Comparison of ENCODE assay signal across 1 cellular context in genomic region chr6:159127701-159128100, GRCh38.
TF ChIP-seq lines count a peak whose summit lies in the region.

No MANE protein-coding gene starts in this region.

TF ChIP-seq in GM12878, 131 proteins besides CTCF, POLR2A, EP300 and RAD21:
- TF ChIP-seq ZNF592 (IDR thresholded peaks at IDR 0.05) (no peak), PML (IDR thresholded peaks at IDR 0.05; ENCODE audit: low read length) (no peak), CEBPB (IDR thresholded peaks at IDR 0.05; ENCODE audit: borderline replicate concordance in 1 of 2, low read depth in 2 of 2, low read length in 2 of 2) (no peak), TBL1XR1 (IDR thresholded peaks at IDR 0.05; ENCODE audit: low read depth, low read length) (no peak), CBX5 (IDR thresholded peaks at IDR 0.05; ENCODE audit: low read depth) (no peak), SREBF1 (IDR thresholded peaks at IDR 0.05; ENCODE audit: low read length) (no peak), NFIC (IDR thresholded peaks at IDR 0.05; ENCODE audit: low read depth, low read length) (no peak), IRF3 (IDR thresholded peaks at IDR 0.05) (no peak), E2F4 (IDR thresholded peaks at IDR 0.05; ENCODE audit: low read depth, low read length) (no peak), RFX5 (IDR thresholded peaks at IDR 0.05; ENCODE audit: low read depth, low read length) (no peak), TCF3 (IDR thresholded peaks at IDR 0.05; ENCODE audit: borderline replicate concordance, insufficient read depth, low read depth, low read length) (no peak), CUX1 (IDR thresholded peaks at IDR 0.05; ENCODE audit: insufficient replicate concordance, low read depth, low read length) (no peak), ASH2L (IDR thresholded peaks at IDR 0.05; ENCODE audit: borderline replicate concordance, low read depth) (no peak), E4F1 (IDR thresholded peaks at IDR 0.05; ENCODE audit: borderline replicate concordance, partially characterized antibody) (no peak), SMC3 (IDR thresholded peaks at IDR 0.05; ENCODE audit: borderline replicate concordance, low read length) (no peak), BACH1 (IDR thresholded peaks at IDR 0.05; ENCODE audit: borderline replicate concordance) (no peak), BCL11A (IDR thresholded peaks at IDR 0.05; ENCODE audit: low read depth, low read length) (no peak)
TF ChIP-seq in GM12878: peak in this region for 0.
